ENCODE assay signal across 8 cellular contexts in genomic region chr6:31548423-31548873, GRCh38. TPM values are rescaled to one million over a fixed set of nuclear protein-coding genes. Genes with fewer than 3 reads are reported as not detected.
A peak's percentile ranks its signal among the peaks of the same experiment; 100 is the strongest.
DNase-seq lines count a peak whose midpoint lies in the region; ATAC-seq, FAIRE-seq and TF ChIP-seq lines count a peak whose summit lies in the region.

No MANE protein-coding gene starts in this region.

- H3K9me3 ChIP-seq in HepG2 (ENCODE audit: low read length): no peaks in the 10 kb centered on the region

- peak overlapping the region; percentile 76 for H3K4me3 Mint-ChIP-seq in activated T-cell treated with anti-CD3 and anti-CD28 coated beads, Interleukin-2, amount 50 U/mL, for 24 hours
- peak overlapping the region; percentile 86 for H3K4me3 Mint-ChIP-seq in activated naive CD8-positive, alpha-beta T cell treated with anti-CD3 and anti-CD28 coated beads, Interleukin-2, amount 50 U/mL, for 24 hours

- no peak for TF ChIP-seq EP300 in HepG2 (IDR thresholded peaks at IDR 0.05; ENCODE audit: low read depth in 2 of 2, low read length in 2 of 2)
- TF ChIP-seq EP300 in HepG2 (CRISPR knock-in tag; IDR thresholded peaks at IDR 0.05; ENCODE audit: borderline replicate concordance): no peak

- peaks cover 54% of the 10 kb centered on the region for H3K4me1 Mint-ChIP-seq in activated T-cell treated with anti-CD3 and anti-CD28 coated beads, Interleukin-2, amount 50 U/mL, for 24 hours (ENCODE audit: low read depth)
- H3K4me1 Mint-ChIP-seq in activated naive CD8-positive, alpha-beta T cell treated with anti-CD3 and anti-CD28 coated beads, Interleukin-2, amount 50 U/mL, for 24 hours: peaks cover 60% of the 10 kb centered on the region

- BruUV-seq in HepG2 (replicated peaks; lab: Mats Ljungman, UMichigan): no TSS peak

- CTCF ChIA-PET in HepG2 (lab: Yijun Ruan, JAX; ENCODE audit: low intra/inter-chr PET ratio, low total read pairs): interaction anchor here (3.6 kb wide), 1 partner anchor 49 kb away, joined by 84 read pairs; no protein-coding TSS in a partner anchor

- H3K27ac Mint-ChIP-seq in activated T-cell treated with anti-CD3 and anti-CD28 coated beads, Interleukin-2, amount 50 U/mL, for 24 hours: peak overlapping the region; percentile 95
- H3K27ac Mint-ChIP-seq in activated naive CD8-positive, alpha-beta T cell treated with anti-CD3 and anti-CD28 coated beads, Interleukin-2, amount 50 U/mL, for 24 hours: peak overlapping the region; percentile 29

- H3K4me2 ChIP-seq in HepG2 (ENCODE audit: low read depth, low read length): peak overlapping the region; percentile 91

- POLR2A ChIA-PET in HepG2 (lab: Yijun Ruan, JAX): interaction anchor here (0.8 to 4.6 kb wide), 2 partner anchors 49 to 107 kb away, joined by 4 to 36 read pairs; partner anchors contain the start of gene APOM

- H3K79me2 ChIP-seq in HepG2 (ENCODE audit: insufficient read depth, low read length): peaks cover 9% of the 10 kb centered on the region

- 98% methylated on average over 3 of the region's 3 CpGs for WGBS in HepG2 (ENCODE audit: low lambda C conversion rate)

- H2AFZ ChIP-seq in HepG2 (ENCODE audit: low read length): no peak overlapping the region

- no peak for TF ChIP-seq CTCF in HepG2 (CRISPR knock-in tag; IDR thresholded peaks at IDR 0.05)

- no peaks in the 10 kb centered on the region for H3K9me3 Mint-ChIP-seq in activated T-cell treated with anti-CD3 and anti-CD28 coated beads, Interleukin-2, amount 50 U/mL, for 24 hours
- H3K9me3 Mint-ChIP-seq in activated naive CD8-positive, alpha-beta T cell treated with anti-CD3 and anti-CD28 coated beads, Interleukin-2, amount 50 U/mL, for 24 hours: no peaks in the 10 kb centered on the region

- H3K27ac ChIP-seq in HepG2 (ENCODE audit: extremely low read length, insufficient read depth, low read length): no peak overlapping the region
- H3K27ac ChIP-seq in temporal lobe (ENCODE audit: low read depth, low read length): peak overlapping the region; percentile 23

- peak overlapping the region; percentile 74 to 93 (median 76) for H3K4me3 ChIP-seq in HepG2 (replicated peaks in 1 of 3; ENCODE audit: insufficient read depth in 1 of 3, low read depth in 2 of 3, low read length in 3 of 3)

- no peak for FAIRE-seq in HepG2 (lab: Jason Lieb, UNC)

- H3K27me3 ChIP-seq in HepG2 (ENCODE audit: control insufficient read depth in 1 of 2, insufficient read depth in 2 of 2, low read length in 2 of 2): no peaks in the 10 kb centered on the region; a peak in 1 of 5 replicates

- no peaks in the 10 kb centered on the region for H4K20me1 ChIP-seq in HepG2 (ENCODE audit: insufficient read depth, low read length)

- in situ Hi-C loops in HepG2 (cut with HindIII; ENCODE audit: extremely low pct_ligation_motif_present, low pct_unique_long_range_greater_than_20kb): loop anchor here (5.0 kb wide), 1 partner anchor 49 kb away; no protein-coding TSS in a partner anchor

- TF ChIP-seq RAD21 in HepG2 (CRISPR knock-in tag; IDR thresholded peaks at IDR 0.05): no peak

- H3K36me3 ChIP-seq in HepG2 (replicated peaks in 1 of 2; ENCODE audit: control insufficient read depth in 1 of 2, insufficient read depth in 2 of 2, low read length in 2 of 2): peaks cover 3 to 13% of the 10 kb centered on the region in 2 experiments

- peaks cover 45% of the 10 kb centered on the region for H3K36me3 Mint-ChIP-seq in activated T-cell treated with anti-CD3 and anti-CD28 coated beads, Interleukin-2, amount 50 U/mL, for 24 hours (ENCODE audit: low read depth)
- H3K36me3 Mint-ChIP-seq in activated naive CD8-positive, alpha-beta T cell treated with anti-CD3 and anti-CD28 coated beads, Interleukin-2, amount 50 U/mL, for 24 hours (ENCODE audit: low read depth): peaks cover 16% of the 10 kb centered on the region

- ATAC-seq in activated naive CD8-positive, alpha-beta T cell treated with anti-CD3 and anti-CD28 coated beads, Interleukin-2, amount 50 U/mL, for 24 hours: no peak
- ATAC-seq in HepG2 (no peak), HG03159 (IDR thresholded peaks at IDR 0.05; ENCODE audit: unreplicated experiment) (no peak)

- intact Hi-C loops in HepG2 (cut with micrococcal nuclease; ENCODE audit: unreplicated experiment): loop anchor here (5.0 to 10.0 kb wide), 2 partner anchors 34 to 106 kb away; partner anchors contain the start of genes APOM, BAG6 and LTB

- no peak for TF ChIP-seq POLR2A in HepG2 (IDR thresholded peaks at IDR 0.05; ENCODE audit: insufficient read depth in 1 of 2, low read depth in 2 of 2, low read length in 2 of 2)

- H3K4me1 ChIP-seq in HepG2 (ENCODE audit: insufficient read depth, low read length): peaks cover 34% of the 10 kb centered on the region

- DNase-seq in activated T-cell treated with anti-CD3 and anti-CD28 coated beads, Interleukin-2, amount 50 U/mL, for 24 hours: no peak
- DNase-seq in activated T-cell treated with anti-CD3 and anti-CD28 coated beads for 4 hours: no peak
- DNase-seq in activated naive CD8-positive, alpha-beta T cell treated with anti-CD3 and anti-CD28 coated beads, Interleukin-2, amount 50 U/mL, for 24 hours: no peak
- DNase-seq in HepG2 (ENCODE audit: low spot score): no peak
- DNase-seq in SIG-M5 treated with dmso at 0.1 percent for 504 hours (lab: John Stamatoyannopoulos, UW; ENCODE audit: unreplicated experiment): no peak
- DNase-seq in NCI-H774 (lab: John Stamatoyannopoulos, UW): no peak

- no peaks in the 10 kb centered on the region for H3K27me3 Mint-ChIP-seq in activated T-cell treated with anti-CD3 and anti-CD28 coated beads, Interleukin-2, amount 50 U/mL, for 24 hours
- H3K27me3 Mint-ChIP-seq in activated naive CD8-positive, alpha-beta T cell treated with anti-CD3 and anti-CD28 coated beads, Interleukin-2, amount 50 U/mL, for 24 hours: no peaks in the 10 kb centered on the region

- peak overlapping the region; percentile 79 for H3K9ac ChIP-seq in HepG2 (ENCODE audit: insufficient read depth, low read depth, low read length)

RNA-seq across cellular contexts. Expression of gene NFKBIL1, which starts 1.0 kb away (rescaled TPM):
- total RNA-seq in HepG2 (2016; rRNA removed; fragmentation: Illumina TruSeq; extraction: Trizol) (13.9 and 19.5 TPM in 2 replicates), temporal lobe (10.6 TPM)
- 18.2 and 19.6 TPM in 2 replicates for total RNA-seq in HepG2 (2016; cell fraction: cytosol; rRNA removed; fragmentation: Illumina TruSeq; extraction: Trizol; ENCODE audit: low read depth)
- total RNA-seq in HepG2 (2016; cell fraction: insoluble cytoplasmic fraction; rRNA removed; fragmentation: Illumina TruSeq; extraction: Trizol): 16.9 and 19.7 TPM in 2 replicates
- total RNA-seq in HepG2 (2016; cell fraction: membrane; rRNA removed; fragmentation: Illumina TruSeq; extraction: Trizol): 24.8 and 27.5 TPM in 2 replicates
- total RNA-seq in HepG2 (2016; cell fraction: nucleus; rRNA removed; fragmentation: Illumina TruSeq; extraction: Trizol): 11.6 and 12.4 TPM in 2 replicates
- polyA plus RNA-seq in HepG2 (2011; rRNA removed): 9.7 and 13.7 TPM in 2 replicates
- polyA plus RNA-seq in HepG2 (2011; cell fraction: cytosol; rRNA removed): 13.1 and 20.6 TPM in 2 replicates
- polyA plus RNA-seq in HepG2 (2011; cell fraction: nucleus; rRNA removed): 18.8 and 23.1 TPM in 2 replicates
- polyA plus RNA-seq in HepG2 (2012): 11.6 and 15.0 TPM in 2 replicates
- polyA plus RNA-seq in HepG2 (2016; cell fraction: cytosol; fragmentation: Illumina TruSeq; extraction: Trizol; ENCODE audit: low read depth): 19.6 and 20.1 TPM in 2 replicates
- 16.2 and 18.3 TPM in 2 replicates for polyA plus RNA-seq in HepG2 (2016; cell fraction: insoluble cytoplasmic fraction; fragmentation: Illumina TruSeq; extraction: Trizol; ENCODE audit: low read depth)
- 21.4 and 23.3 TPM in 2 replicates for polyA plus RNA-seq in HepG2 (2016; cell fraction: membrane; fragmentation: Illumina TruSeq; extraction: Trizol; ENCODE audit: low read depth)
- 16.4 and 17.5 TPM in 2 replicates for polyA plus RNA-seq in HepG2 (2016; cell fraction: nucleus; fragmentation: Illumina TruSeq; extraction: Trizol; ENCODE audit: insufficient read depth, low read depth)
- 7.5 and 37.6 TPM in 2 replicates for polyA minus RNA-seq in HepG2 (2011; rRNA and poly(A)+ RNA removed; ENCODE audit: low replicate concordance)
- polyA minus RNA-seq in HepG2 (2011; cell fraction: cytosol; rRNA and poly(A)+ RNA removed): 9.1 and 9.4 TPM in 2 replicates
- polyA minus RNA-seq in HepG2 (2011; cell fraction: nucleus; rRNA and poly(A)+ RNA removed): 8.3 and 8.9 TPM in 2 replicates

RNA-seq across cellular contexts. Expression of gene ATP6V1G2, which starts 2.0 kb away (rescaled TPM):
- total RNA-seq in HepG2 (2016; rRNA removed; fragmentation: Illumina TruSeq; extraction: Trizol): 0.27 TPM in 1 of 2 replicates, not detected in the other
- total RNA-seq in HepG2 (2016; cell fraction: cytosol; rRNA removed; fragmentation: Illumina TruSeq; extraction: Trizol; ENCODE audit: low read depth): not detected in 2 replicates
- total RNA-seq in HepG2 (2016; cell fraction: insoluble cytoplasmic fraction; rRNA removed; fragmentation: Illumina TruSeq; extraction: Trizol): 0.25 and 0.35 TPM in 2 replicates
- total RNA-seq in HepG2 (2016; cell fraction: membrane; rRNA removed; fragmentation: Illumina TruSeq; extraction: Trizol): 0.15 TPM in 1 of 2 replicates, not detected in the other
- 0.50 TPM in 1 of 2 replicates, not detected in the other for total RNA-seq in HepG2 (2016; cell fraction: nucleus; rRNA removed; fragmentation: Illumina TruSeq; extraction: Trizol)
- polyA plus RNA-seq in HepG2 (2011; rRNA removed): 0.83 and 1.2 TPM in 2 replicates
- 0.35 and 0.47 TPM in 2 replicates for polyA plus RNA-seq in HepG2 (2011; cell fraction: cytosol; rRNA removed)
- 1.1 and 2.1 TPM in 2 replicates for polyA plus RNA-seq in HepG2 (2011; cell fraction: nucleus; rRNA removed)
- 0.87 and 1.0 TPM in 2 replicates for polyA plus RNA-seq in HepG2 (2012)
- polyA plus RNA-seq in HepG2 (2016; cell fraction: cytosol; fragmentation: Illumina TruSeq; extraction: Trizol; ENCODE audit: low read depth): 0.10 and 0.18 TPM in 2 replicates
- polyA plus RNA-seq in HepG2 (2016; cell fraction: insoluble cytoplasmic fraction; fragmentation: Illumina TruSeq; extraction: Trizol; ENCODE audit: low read depth): 0.52 and 0.60 TPM in 2 replicates
- 0.19 and 0.40 TPM in 2 replicates for polyA plus RNA-seq in HepG2 (2016; cell fraction: membrane; fragmentation: Illumina TruSeq; extraction: Trizol; ENCODE audit: low read depth)
- polyA plus RNA-seq in HepG2 (2016; cell fraction: nucleus; fragmentation: Illumina TruSeq; extraction: Trizol; ENCODE audit: insufficient read depth, low read depth): 0.81 and 0.89 TPM in 2 replicates
- 0.19 TPM in 1 of 2 replicates, not detected in the other for polyA minus RNA-seq in HepG2 (2011; rRNA and poly(A)+ RNA removed; ENCODE audit: low replicate concordance)
- not detected in 2 replicates for polyA minus RNA-seq in HepG2 (2011; cell fraction: cytosol; rRNA and poly(A)+ RNA removed)
- 0.52 and 1.2 TPM in 2 replicates for polyA minus RNA-seq in HepG2 (2011; cell fraction: nucleus; rRNA and poly(A)+ RNA removed)
- 57.5 TPM for total RNA-seq in temporal lobe

RNA-seq across cellular contexts. Expression of gene DDX39B, which starts 6.6 kb away (rescaled TPM):
- total RNA-seq in HepG2 (2016; rRNA removed; fragmentation: Illumina TruSeq; extraction: Trizol) (570 and 737 TPM in 2 replicates), temporal lobe (230 TPM)
- total RNA-seq in HepG2 (2016; cell fraction: cytosol; rRNA removed; fragmentation: Illumina TruSeq; extraction: Trizol; ENCODE audit: low read depth): 100 and 118 TPM in 2 replicates
- 551 and 741 TPM in 2 replicates for total RNA-seq in HepG2 (2016; cell fraction: insoluble cytoplasmic fraction; rRNA removed; fragmentation: Illumina TruSeq; extraction: Trizol)
- total RNA-seq in HepG2 (2016; cell fraction: membrane; rRNA removed; fragmentation: Illumina TruSeq; extraction: Trizol): 185 and 202 TPM in 2 replicates
- 358 and 385 TPM in 2 replicates for total RNA-seq in HepG2 (2016; cell fraction: nucleus; rRNA removed; fragmentation: Illumina TruSeq; extraction: Trizol)
- polyA plus RNA-seq in HepG2 (2011; rRNA removed): 650 and 678 TPM in 2 replicates
- polyA plus RNA-seq in HepG2 (2011; cell fraction: cytosol; rRNA removed): 412 and 551 TPM in 2 replicates
- polyA plus RNA-seq in HepG2 (2011; cell fraction: nucleus; rRNA removed): 1,695 and 1,727 TPM in 2 replicates
- polyA plus RNA-seq in HepG2 (2012): 442 and 447 TPM in 2 replicates
- 114 and 121 TPM in 2 replicates for polyA plus RNA-seq in HepG2 (2016; cell fraction: cytosol; fragmentation: Illumina TruSeq; extraction: Trizol; ENCODE audit: low read depth)
- 480 and 493 TPM in 2 replicates for polyA plus RNA-seq in HepG2 (2016; cell fraction: insoluble cytoplasmic fraction; fragmentation: Illumina TruSeq; extraction: Trizol; ENCODE audit: low read depth)
- 169 and 185 TPM in 2 replicates for polyA plus RNA-seq in HepG2 (2016; cell fraction: membrane; fragmentation: Illumina TruSeq; extraction: Trizol; ENCODE audit: low read depth)
- polyA plus RNA-seq in HepG2 (2016; cell fraction: nucleus; fragmentation: Illumina TruSeq; extraction: Trizol; ENCODE audit: insufficient read depth, low read depth): 1,220 and 1,229 TPM in 2 replicates
- polyA minus RNA-seq in HepG2 (2011; rRNA and poly(A)+ RNA removed; ENCODE audit: low replicate concordance): 1,218 and 1,293 TPM in 2 replicates
- 205 and 230 TPM in 2 replicates for polyA minus RNA-seq in HepG2 (2011; cell fraction: cytosol; rRNA and poly(A)+ RNA removed)
- 632 and 651 TPM in 2 replicates for polyA minus RNA-seq in HepG2 (2011; cell fraction: nucleus; rRNA and poly(A)+ RNA removed)

RNA-seq across cellular contexts. Expression of gene MCCD1, which starts 19.7 kb away (rescaled TPM):
- 0.15 and 0.36 TPM in 2 replicates for total RNA-seq in HepG2 (2016; rRNA removed; fragmentation: Illumina TruSeq; extraction: Trizol)
- 0.26 TPM in 1 of 2 replicates, not detected in the other for total RNA-seq in HepG2 (2016; cell fraction: cytosol; rRNA removed; fragmentation: Illumina TruSeq; extraction: Trizol; ENCODE audit: low read depth)
- 0.19 TPM in 1 of 2 replicates, not detected in the other for total RNA-seq in HepG2 (2016; cell fraction: insoluble cytoplasmic fraction; rRNA removed; fragmentation: Illumina TruSeq; extraction: Trizol)
- total RNA-seq in HepG2 (2016; cell fraction: membrane; rRNA removed; fragmentation: Illumina TruSeq; extraction: Trizol): 0.19 and 0.38 TPM in 2 replicates
- total RNA-seq in HepG2 (2016; cell fraction: nucleus; rRNA removed; fragmentation: Illumina TruSeq; extraction: Trizol): 0.43 TPM in 1 of 2 replicates, not detected in the other
- 0.09 TPM in 1 of 2 replicates, not detected in the other for polyA plus RNA-seq in HepG2 (2011; rRNA removed)
- 0.06 and 0.09 TPM in 2 replicates for polyA plus RNA-seq in HepG2 (2011; cell fraction: cytosol; rRNA removed)
- polyA plus RNA-seq in HepG2 (2011; cell fraction: nucleus; rRNA removed): not detected in 2 replicates
- polyA plus RNA-seq in HepG2 (2012): 0.25 and 0.28 TPM in 2 replicates
- 0.18 and 0.33 TPM in 2 replicates for polyA plus RNA-seq in HepG2 (2016; cell fraction: cytosol; fragmentation: Illumina TruSeq; extraction: Trizol; ENCODE audit: low read depth)
- polyA plus RNA-seq in HepG2 (2016; cell fraction: insoluble cytoplasmic fraction; fragmentation: Illumina TruSeq; extraction: Trizol; ENCODE audit: low read depth): 0.26 TPM in 1 of 2 replicates, not detected in the other
- 0.21 and 0.24 TPM in 2 replicates for polyA plus RNA-seq in HepG2 (2016; cell fraction: membrane; fragmentation: Illumina TruSeq; extraction: Trizol; ENCODE audit: low read depth)
- 0.53 and 0.71 TPM in 2 replicates for polyA plus RNA-seq in HepG2 (2016; cell fraction: nucleus; fragmentation: Illumina TruSeq; extraction: Trizol; ENCODE audit: insufficient read depth, low read depth)
- polyA minus RNA-seq in HepG2 (2011; rRNA and poly(A)+ RNA removed; ENCODE audit: low replicate concordance): 0.48 TPM in 1 of 2 replicates, not detected in the other
- polyA minus RNA-seq in HepG2 (2011; cell fraction: cytosol; rRNA and poly(A)+ RNA removed): not detected in 2 replicates
- not detected in 2 replicates for polyA minus RNA-seq in HepG2 (2011; cell fraction: nucleus; rRNA and poly(A)+ RNA removed)
- not detected for total RNA-seq in temporal lobe

RNA-seq across cellular contexts. Expression of gene LTA, which starts 23.6 kb away (rescaled TPM):
- not detected in 2 replicates for total RNA-seq in HepG2 (2016; rRNA removed; fragmentation: Illumina TruSeq; extraction: Trizol)
- not detected in 2 replicates for total RNA-seq in HepG2 (2016; cell fraction: cytosol; rRNA removed; fragmentation: Illumina TruSeq; extraction: Trizol; ENCODE audit: low read depth)
- not detected in 2 replicates for total RNA-seq in HepG2 (2016; cell fraction: insoluble cytoplasmic fraction; rRNA removed; fragmentation: Illumina TruSeq; extraction: Trizol)
- not detected in 2 replicates for total RNA-seq in HepG2 (2016; cell fraction: membrane; rRNA removed; fragmentation: Illumina TruSeq; extraction: Trizol)
- not detected in 2 replicates for total RNA-seq in HepG2 (2016; cell fraction: nucleus; rRNA removed; fragmentation: Illumina TruSeq; extraction: Trizol)
- 0.09 TPM in 1 of 2 replicates, not detected in the other for polyA plus RNA-seq in HepG2 (2011; rRNA removed)
- 0.04 TPM in 1 of 2 replicates, not detected in the other for polyA plus RNA-seq in HepG2 (2011; cell fraction: cytosol; rRNA removed)
- 0.09 TPM in 1 of 2 replicates, not detected in the other for polyA plus RNA-seq in HepG2 (2011; cell fraction: nucleus; rRNA removed)
- polyA plus RNA-seq in HepG2 (2012): 0.09 TPM in 1 of 2 replicates, not detected in the other
- polyA plus RNA-seq in HepG2 (2016; cell fraction: cytosol; fragmentation: Illumina TruSeq; extraction: Trizol; ENCODE audit: low read depth): not detected in 2 replicates
- polyA plus RNA-seq in HepG2 (2016; cell fraction: insoluble cytoplasmic fraction; fragmentation: Illumina TruSeq; extraction: Trizol; ENCODE audit: low read depth): not detected in 2 replicates
- polyA plus RNA-seq in HepG2 (2016; cell fraction: membrane; fragmentation: Illumina TruSeq; extraction: Trizol; ENCODE audit: low read depth): not detected in 2 replicates
- polyA plus RNA-seq in HepG2 (2016; cell fraction: nucleus; fragmentation: Illumina TruSeq; extraction: Trizol; ENCODE audit: insufficient read depth, low read depth): not detected in 2 replicates
- not detected in 2 replicates for polyA minus RNA-seq in HepG2 (2011; rRNA and poly(A)+ RNA removed; ENCODE audit: low replicate concordance)
- polyA minus RNA-seq in HepG2 (2011; cell fraction: cytosol; rRNA and poly(A)+ RNA removed): not detected in 2 replicates
- not detected in 2 replicates for polyA minus RNA-seq in HepG2 (2011; cell fraction: nucleus; rRNA and poly(A)+ RNA removed)
- total RNA-seq in temporal lobe: not detected

Comparison
In these comparisons a context has a peak if more than half of its experiments do, and no peak if none do; other contexts are left out.
1. RNA of gene ATP6V1G2, which starts 2.0 kb away (total RNA-seq): 57.5 TPM in temporal lobe (single experiment); 0.15 to 0.50 TPM in HepG2; every median in the first group is over 10 times any median in the second.